ENCODE assay signal across 1 cellular context in the genomic region with DNA sequence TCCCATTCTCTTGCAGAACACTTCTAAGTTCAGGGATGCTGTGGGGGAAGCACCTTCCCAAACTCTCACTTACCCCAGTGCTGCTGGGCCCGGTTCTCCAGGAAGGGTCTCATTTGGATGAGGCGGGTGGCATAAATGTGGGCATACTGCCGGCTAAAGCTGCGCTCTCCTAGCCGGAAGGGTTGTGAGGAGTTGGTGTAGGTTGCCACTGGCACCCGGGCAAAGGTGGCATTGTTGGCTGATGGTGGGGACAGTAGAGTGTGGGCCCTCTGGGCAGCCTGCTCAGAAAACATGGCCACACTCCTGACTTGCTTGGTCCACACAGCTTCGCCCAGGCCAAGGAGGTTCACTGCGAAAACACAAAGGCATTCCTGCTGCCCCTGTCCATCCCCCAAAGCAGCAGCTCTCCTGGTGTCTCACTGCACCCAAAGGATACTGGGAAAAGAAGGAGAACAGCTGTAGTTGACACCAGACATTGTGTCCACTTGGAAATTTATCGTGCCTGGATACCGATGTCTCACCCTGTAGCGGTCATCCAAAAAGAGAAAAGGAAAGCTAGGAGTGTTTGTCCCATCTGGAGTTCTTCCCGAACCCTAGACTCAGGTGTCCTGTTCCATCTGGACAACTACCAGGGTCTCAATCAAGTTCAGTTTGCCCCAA.
A peak's percentile ranks its signal among the peaks of the same experiment; 100 is the strongest.
TF ChIP-seq lines count a peak whose summit lies in the region.

No MANE protein-coding gene starts in this region.

TF ChIP-seq in GM12878, 131 proteins besides CTCF, POLR2A, EP300 and RAD21:
- TF ChIP-seq MLLT1 (IDR thresholded peaks at IDR 0.05) (0 out of 2 replicates have a peak, but pooled peaks have one; percentile 26), RFX5 (IDR thresholded peaks at IDR 0.05; ENCODE audit: low read depth, low read length) (no peak)
